Comparison of ENCODE assay signal across 9 cellular contexts in genomic region chr12:72264548-72265175, GRCh38. TPM values are rescaled to one million over a fixed set of nuclear protein-coding genes. Genes with fewer than 3 reads are reported as not detected.
DNase-seq lines count a peak whose midpoint lies in the region; ATAC-seq, FAIRE-seq and TF ChIP-seq lines count a peak whose summit lies in the region.
"Had no signal": no experiment of that assay in that cellular context is flagged by ENCODE, and none has a peak within 500 bp of the region (broad histone marks: within the 10 kb centered on the region; RNA-seq: fewer than 3 reads in every experiment).

No MANE protein-coding gene starts in this region.

- H3K27me3 ChIP-seq in K562 (ENCODE audit: control insufficient read depth in 2 of 2, insufficient read depth in 2 of 2, low read length in 2 of 2): no peaks in the 10 kb centered on the region
- H3K27me3 ChIP-seq: SJSA1 had no signal

- POLR2A ChIA-PET in K562 (lab: Yijun Ruan, JAX): no interaction called here

- H3K4me3 ChIP-seq in LNCaP clone FGC (ENCODE audit: low read depth, low read length) (no peak overlapping the region), K562 (no peak overlapping the region), coronary artery (no peak overlapping the region)
- H3K4me3 ChIP-seq: SJSA1 had no signal

- no peak for TF ChIP-seq EP300 in K562 (IDR thresholded peaks at IDR 0.05; ENCODE audit: low read length)

- ATAC-seq in K562: peak; percentile 55; the same call in 1 of the 3 replicates
- ATAC-seq in GM18517 (IDR thresholded peaks at IDR 0.05; ENCODE audit: unreplicated experiment): no peak

- H3K36me3 Mint-ChIP-seq in nephron (ENCODE audit: low read depth): peaks cover 11% of the 10 kb centered on the region
- H3K36me3 Mint-ChIP-seq in T-helper 2 cell treated with Interferon-gamma antibody and Interleukin-4, amounts not matched to agents 5 μg/mL and 100 μg/mL, for 36 hours (ENCODE audit: low read depth): no peaks in the 10 kb centered on the region

- BruUV-seq in K562 (replicated peaks; lab: Mats Ljungman, UMichigan): no TSS peak

- TF ChIP-seq CTCF in LNCaP clone FGC (IDR thresholded peaks at IDR 0.05; ENCODE audit: control insufficient read depth, extremely low read depth, insufficient read depth) (peak; percentile 60), K562 (IDR thresholded peaks at IDR 0.05 in 2 of 3, conservative IDR thresholded peaks at IDR 0.05 in 1 of 3; ENCODE audit: insufficient read depth in 2 of 3, low read depth in 1 of 3, low read length in 3 of 3) (peak in 1 of 3 experiments; percentile 25; a peak in 2 of 6 replicates), nephron (IDR thresholded peaks at IDR 0.05; ENCODE audit: unreplicated experiment in 3 of 3) (peak; percentile 50 to 63 (median 50)), coronary artery (IDR thresholded peaks at IDR 0.05) (no peak)

- no peaks in the 10 kb centered on the region for H4K20me1 ChIP-seq in K562 (replicated peaks; ENCODE audit: control insufficient read depth, insufficient read depth, low read length)

- H2AFZ ChIP-seq in K562 (ENCODE audit: low read depth, low read length): no peak overlapping the region

- H3K36me3 ChIP-seq in K562 (ENCODE audit: control insufficient read depth, insufficient read depth, low read length): no peaks in the 10 kb centered on the region

- H3K9me3 ChIP-seq in K562 (replicated peaks; ENCODE audit: control insufficient read depth, insufficient read depth, low read depth, low read length): no peaks in the 10 kb centered on the region
- H3K9me3 ChIP-seq: SJSA1 had no signal

- peaks cover 5% of the 10 kb centered on the region for H3K4me1 Mint-ChIP-seq in nephron
- no peaks in the 10 kb centered on the region for H3K4me1 Mint-ChIP-seq in T-helper 2 cell treated with Interferon-gamma antibody and Interleukin-4, amounts not matched to agents 5 μg/mL and 100 μg/mL, for 36 hours (ENCODE audit: low read depth)

- no peaks in the 10 kb centered on the region for H3K4me1 ChIP-seq in K562 (replicated peaks in 1 of 2; ENCODE audit: control insufficient read depth in 2 of 2, insufficient read depth in 2 of 2, low read length in 2 of 2)

- WGBS in K562 (ENCODE audit: insufficient coverage, low coverage, missing lambda C conversion rate): 0% methylated on average over 1 of the region's 1 CpG

- CTCF ChIA-PET in K562 (lab: Yijun Ruan, JAX; ENCODE audit: low intra/inter-chr PET ratio): interaction anchor here (0.7 kb wide), 1 partner anchor 1882 kb away, joined by 3 read pairs; no protein-coding TSS in a partner anchor

- intact Hi-C loops in K562 (cut with micrococcal nuclease): loop anchor here (5.0 kb wide), 1 partner anchor 247 kb away; no protein-coding TSS in a partner anchor

- H3K4me3 Mint-ChIP-seq in nephron: no peak overlapping the region
- no peak overlapping the region for H3K4me3 Mint-ChIP-seq in T-helper 2 cell treated with Interferon-gamma antibody and Interleukin-4, amounts not matched to agents 5 μg/mL and 100 μg/mL, for 36 hours

- no peaks in the 10 kb centered on the region for H3K9me1 ChIP-seq in K562 (ENCODE audit: control insufficient read depth, insufficient read depth, low read length)

- H3K79me2 ChIP-seq in K562 (ENCODE audit: control insufficient read depth, insufficient read depth, low read length): no peaks in the 10 kb centered on the region

- H3K27me3 Mint-ChIP-seq in nephron (ENCODE audit: low read depth): peaks cover 5% of the 10 kb centered on the region
- peaks cover 10% of the 10 kb centered on the region for H3K27me3 Mint-ChIP-seq in T-helper 2 cell treated with Interferon-gamma antibody and Interleukin-4, amounts not matched to agents 5 μg/mL and 100 μg/mL, for 36 hours (ENCODE audit: low read depth)

- no peak overlapping the region for H3K4me2 ChIP-seq in K562 (ENCODE audit: insufficient read depth, low read length)

- no peak for TF ChIP-seq POLR2A in K562 (conservative IDR thresholded peaks at IDR 0.05)

- peak in 1 of 2 experiments; percentile 47; a peak in 1 of 4 replicates for TF ChIP-seq RAD21 in K562 (CRISPR knock-in tag; conservative IDR thresholded peaks at IDR 0.05 in 1 of 2, IDR thresholded peaks at IDR 0.05 in 1 of 2)

- H3K27ac ChIP-seq in K562 (ENCODE audit: extremely low read depth, low read depth, low read length) (no peak overlapping the region), coronary artery (no peak overlapping the region)
- H3K27ac ChIP-seq: SJSA1 had no signal

- H3K9me3 Mint-ChIP-seq in nephron: no peaks in the 10 kb centered on the region
- no peaks in the 10 kb centered on the region for H3K9me3 Mint-ChIP-seq in T-helper 2 cell treated with Interferon-gamma antibody and Interleukin-4, amounts not matched to agents 5 μg/mL and 100 μg/mL, for 36 hours

- in situ Hi-C loops in K562 (cut with MboI): no loop called here

- peak; percentile 11 for DNase-seq in LNCaP clone FGC (ENCODE audit: low read depth)
- DNase-seq in K562 (ENCODE audit: extremely low read depth in 1 of 4, low spot score in 3 of 4): peak in 3 of 4 experiments; percentile 9 to 16 (median 13)
- DNase-seq in NK-92 treated with Interleukin-12 subunit alpha and Interleukin-12 subunit beta, amount 100 ng/mL, for 24 hours (lab: John Stamatoyannopoulos, UW): no peak
- no peak for DNase-seq in T-helper 2 cell treated with Interferon-gamma antibody and Interleukin-4, amounts not matched to agents 5 μg/mL and 100 μg/mL, for 36 hours (ENCODE audit: low spot score)
- DNase-seq in coronary artery (ENCODE audit: low spot score): no peak

- H3K27ac Mint-ChIP-seq in nephron: no peak overlapping the region
- no peak overlapping the region for H3K27ac Mint-ChIP-seq in T-helper 2 cell treated with Interferon-gamma antibody and Interleukin-4, amounts not matched to agents 5 μg/mL and 100 μg/mL, for 36 hours

- FAIRE-seq in G401.6 (lab: Jason Lieb, UNC) (peak; percentile 92), K562 (lab: Jason Lieb, UNC) (no peak)

- H3K9ac ChIP-seq in K562 (ENCODE audit: insufficient read depth in 1 of 2, low read depth in 2 of 2, low read length in 2 of 2): no peak overlapping the region

TF ChIP-seq in K562, 482 proteins besides CTCF, POLR2A, EP300 and RAD21 (continues in another document):
- TF ChIP-seq FOXJ2 (tag; IDR thresholded peaks at IDR 0.05): no peak
- TF ChIP-seq HDAC6 (IDR thresholded peaks at IDR 0.05; ENCODE audit: low read depth, low read length): no peak
- no peak for TF ChIP-seq ZBTB11 (CRISPR knock-in tag; IDR thresholded peaks at IDR 0.05)
- TF ChIP-seq TAF7 (tag; IDR thresholded peaks at IDR 0.05): no peak
- TF ChIP-seq POLR3A (IDR thresholded peaks at IDR 0.05; ENCODE audit: borderline replicate concordance, extremely low read depth, insufficient read depth, insufficient read length): no peak
- TF ChIP-seq ZBTB17 (CRISPR knock-in tag; IDR thresholded peaks at IDR 0.05): no peak
- TF ChIP-seq TFAP4 (CRISPR knock-in tag; IDR thresholded peaks at IDR 0.05; ENCODE audit: borderline replicate concordance): no peak
- TF ChIP-seq GATAD2B (IDR thresholded peaks at IDR 0.05; ENCODE audit: borderline replicate concordance): no peak
- no peak for TF ChIP-seq NR1H2 (CRISPR knock-in tag; IDR thresholded peaks at IDR 0.05)

RNA-seq across cellular contexts. Expression of gene TRHDE, which starts 7.5 kb away (rescaled TPM):
- total RNA-seq in K562 (2011; cell fraction: chromatin; rRNA removed; ENCODE audit: low replicate concordance): 0.21 and 0.32 TPM in 2 replicates
- 0.17 and 0.39 TPM in 2 replicates for total RNA-seq in K562 (2011; cell fraction: nucleolus; rRNA removed)
- 0.22 and 0.61 TPM in 2 replicates for total RNA-seq in K562 (2011; cell fraction: nucleoplasm; rRNA removed)
- 0.05 and 0.45 TPM in 2 replicates for total RNA-seq in K562 (2014; rRNA removed)
- 0.18 and 0.48 TPM in 2 replicates for total RNA-seq in K562 (2014; rRNA removed; fragmentation: Illumina TruSeq; extraction: Trizol)
- total RNA-seq in K562 (2015; rRNA removed; fragmentation: Illumina TruSeq; extraction: Trizol): 0.07 and 0.08 TPM in 2 replicates
- 0.09 and 0.16 TPM in 2 replicates for total RNA-seq in K562 (2021)
- polyA plus RNA-seq in K562 (2011; rRNA removed): 0.01 and 0.04 TPM in 2 replicates
- polyA plus RNA-seq in K562 (2011; cell fraction: cytosol; rRNA removed): 0.04 and 0.10 TPM in 2 replicates
- polyA plus RNA-seq in K562 (2011; cell fraction: nucleus; rRNA removed): 0.08 TPM in 1 of 2 replicates, not detected in the other
- 0.20 and 0.29 TPM in 2 replicates for polyA plus RNA-seq in K562 (2012)
- polyA plus RNA-seq in K562 (2014; fragmentation: Illumina TruSeq; extraction: Trizol): 0.01 and 0.09 TPM in 2 replicates
- polyA plus RNA-seq in K562 (2014; fragmentation: Nextera tagmentation; extraction: Ambion mirVana): under 1 TPM; 0.11 to 0.29 TPM
- polyA plus RNA-seq in K562 (2014; rRNA removed): 0.03 and 0.98 TPM in 2 replicates
- 0.14 and 0.15 TPM in 2 replicates for polyA minus RNA-seq in K562 (2011; rRNA and poly(A)+ RNA removed)
- polyA minus RNA-seq in K562 (2011; cell fraction: cytosol; rRNA and poly(A)+ RNA removed): not detected in 2 replicates
- 0.22 and 0.67 TPM in 2 replicates for polyA minus RNA-seq in K562 (2011; cell fraction: nucleus; rRNA and poly(A)+ RNA removed)

Comparison
In these comparisons a context has a peak if more than half of its experiments do, and no peak if none do; other contexts are left out.
1. DNase-seq: peak in LNCaP clone FGC (single experiment) and K562 (3 of 4); none in NK-92 treated with Interleukin-12 subunit alpha and Interleukin-12 subunit beta, amount 100 ng/mL, for 24 hours (single experiment), T-helper 2 cell treated with Interferon-gamma antibody and Interleukin-4, amounts not matched to agents 5 μg/mL and 100 μg/mL, for 36 hours (single experiment) and coronary artery (single experiment).